Comparison of ENCODE assay signal across 8 cellular contexts in genomic region chr10:101095550-101096213, GRCh38. TPM values are rescaled to one million over a fixed set of nuclear protein-coding genes. Genes with fewer than 3 reads are reported as not detected.
DNase-seq lines count a peak whose midpoint lies in the region; ATAC-seq, FAIRE-seq and TF ChIP-seq lines count a peak whose summit lies in the region.

No MANE protein-coding gene starts in this region.

- no peaks in the 10 kb centered on the region for H3K36me3 Mint-ChIP-seq in WTC11

- H3K27me3 Mint-ChIP-seq in WTC11 (ENCODE audit: low read depth) = peaks cover 12% of the 10 kb centered on the region

- no peak overlapping the region for H3K4me3 Mint-ChIP-seq in WTC11

- CTCF ChIA-PET in WTC11 (lab: Charles Lee) = interaction anchor here (0.6 to 10.2 kb wide), 60 partner anchors 9 to 800 kb away, joined by 3 to 509 read pairs (median 5); partner anchors contain the start of genes KAZALD1, LBX1, MRPL43 and PDZD7

- peaks cover 6% of the 10 kb centered on the region for H3K27me3 ChIP-seq in bronchial epithelial cell (ENCODE audit: control insufficient read depth, insufficient read depth, low read length)

- no peak overlapping the region for H3K27ac Mint-ChIP-seq in WTC11

- peak; percentile 69 for DNase-seq in EH (ENCODE audit: low read depth)
- peak; percentile 20 for DNase-seq in HCEC 1CT
- peak; percentile 45 for DNase-seq in NCI-H2029 (lab: John Stamatoyannopoulos, UW)
- DNase-seq in WTC11 (ENCODE audit: low spot score) = peak; percentile 99
- peak; percentile 74 for DNase-seq in bronchial epithelial cell (ENCODE audit: low read depth)
- peak; percentile 46 for DNase-seq in kidney glomerular epithelial cell (lab: John Stamatoyannopoulos, UW)
- peak; percentile 53 to 68 for DNase-seq in stimulated activated CD4-positive, alpha-beta T cell treated with anti-CD3 and anti-CD28 coated beads, Interleukin-4, amount 100 ng/mL, for 4 hours

- H3K9me3 Mint-ChIP-seq in WTC11 = no peaks in the 10 kb centered on the region

- ATAC-seq in WTC11 (peak; percentile 99), HG02840 (IDR thresholded peaks at IDR 0.05; ENCODE audit: low FRiP score, unreplicated experiment) (no peak)

- H3K4me1 Mint-ChIP-seq in WTC11 = peaks cover 22% of the 10 kb centered on the region

- H3K4me3 ChIP-seq in bronchial epithelial cell (ENCODE audit: low read depth, low read length) = no peak overlapping the region

- FAIRE-seq in bronchial epithelial cell (lab: Jason Lieb, UNC) = no peak

- H3K36me3 ChIP-seq in bronchial epithelial cell (ENCODE audit: control insufficient read depth, insufficient read depth, low read length) = no peaks in the 10 kb centered on the region

- POLR2A ChIA-PET in WTC11 (lab: Charles Lee) = interaction anchor here (1.1 to 1.9 kb wide), 7 partner anchors 15 to 66 kb away, joined by 3 to 18 read pairs (median 4); no protein-coding TSS in a partner anchor

- TF ChIP-seq CTCF in WTC11 (IDR thresholded peaks at IDR 0.05) (peak; percentile 64), bronchial epithelial cell (IDR thresholded peaks at IDR 0.05; ENCODE audit: insufficient read depth, low read length, severe bottlenecking) (peak; percentile 85)

TF ChIP-seq in WTC11, 78 proteins besides CTCF, POLR2A, EP300 and RAD21:
- TF ChIP-seq OVOL2 (CRISPR knock-in tag; IDR thresholded peaks at IDR 0.05; ENCODE audit: borderline replicate concordance) (no peak), SP1 (CRISPR knock-in tag; conservative IDR thresholded peaks at IDR 0.05) (peak; percentile 75), ESRRA (CRISPR knock-in tag; IDR thresholded peaks at IDR 0.05; ENCODE audit: borderline replicate concordance) (no peak), ZNF232 (CRISPR knock-in tag; IDR thresholded peaks at IDR 0.05) (no peak), NR1H2 (CRISPR knock-in tag; IDR thresholded peaks at IDR 0.05) (no peak), GRHL2 (CRISPR knock-in tag; IDR thresholded peaks at IDR 0.05; ENCODE audit: insufficient replicate concordance, severe bottlenecking) (no peak), TCF7 (CRISPR knock-in tag; IDR thresholded peaks at IDR 0.05; ENCODE audit: low read depth) (no peak), AFF4 (CRISPR knock-in tag; IDR thresholded peaks at IDR 0.05; ENCODE audit: borderline replicate concordance) (peak; percentile 68; the same call in 1 of the 2 replicates), ZNF416 (CRISPR knock-in tag; IDR thresholded peaks at IDR 0.05) (no peak)

RNA-seq across cellular contexts. Expression of gene KAZALD1, which starts 33.9 kb away (rescaled TPM):
- total RNA-seq in WTC11 (2021) = 9.6 to 19.2 TPM (median 10.2 TPM) in 3 replicates
- total RNA-seq in bronchial epithelial cell = 1.6 and 4.0 TPM in 2 replicates

RNA-seq across cellular contexts. Expression of gene TLX1, which starts 35.4 kb away (rescaled TPM):
- total RNA-seq in WTC11 (2021) (2.1 to 4.6 TPM (median 2.3 TPM) in 3 replicates), bronchial epithelial cell (not detected in 2 replicates)

Comparison
In these comparisons a context has a peak if more than half of its experiments do, and no peak if none do; other contexts are left out.
1. DNase-seq: peak in every context shown above with its lines; median percentile 99 in WTC11; 74 in bronchial epithelial cell; 69 in EH; 60 in stimulated activated CD4-positive, alpha-beta T cell treated with anti-CD3 and anti-CD28 coated beads, Interleukin-4, amount 100 ng/mL, for 4 hours; 46 in kidney glomerular epithelial cell; 45 in NCI-H2029; 20 in HCEC 1CT.